Comparison of ENCODE assay signal across 20 cellular contexts in the genomic region with DNA sequence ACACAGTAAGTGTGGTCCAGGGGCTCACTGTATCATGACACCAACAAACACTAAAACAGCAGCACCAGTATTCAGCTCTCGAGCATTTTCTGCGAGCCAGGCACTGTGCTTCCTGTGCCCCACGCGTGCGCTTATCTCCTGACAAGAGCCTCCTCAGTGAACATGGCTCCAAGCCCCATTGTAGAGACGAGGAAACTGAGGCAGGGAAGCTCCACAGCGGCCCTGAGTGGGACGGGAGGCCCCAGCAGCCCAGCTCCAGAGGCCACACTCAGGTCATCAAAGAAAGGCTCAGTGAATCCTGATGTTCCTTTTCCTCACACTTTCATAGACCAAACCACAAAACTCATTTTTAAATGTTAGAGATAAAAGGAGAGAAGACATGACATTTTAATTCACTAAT.
DNase-seq lines count a peak whose midpoint lies in the region; ATAC-seq, FAIRE-seq and TF ChIP-seq lines count a peak whose summit lies in the region.
"Had no signal": no experiment of that assay in that cellular context is flagged by ENCODE, and none has a peak within 500 bp of the region (broad histone marks: within the 10 kb centered on the region; RNA-seq: fewer than 3 reads in every experiment).

No MANE protein-coding gene starts in this region.

- no peak overlapping the region for H2BK5ac ChIP-seq in H1 (ENCODE audit: low read depth, low read length)

- TF ChIP-seq CTCF in CD14-positive monocyte (IDR thresholded peaks at IDR 0.05) (no peak), H1 (IDR thresholded peaks at IDR 0.05; ENCODE audit: control extremely low read depth in 1 of 3, insufficient read depth in 1 of 3, low read depth in 1 of 3, low read length in 3 of 3) (no peak), spleen (IDR thresholded peaks at IDR 0.05 in 8 of 11, conservative IDR thresholded peaks at IDR 0.05 in 3 of 11) (no peak)

- CTCF ChIA-PET in H1 (lab: Charles Lee; ENCODE audit: partially characterized antibody): interaction anchor here (1.4 kb wide), 1 partner anchor 67 kb away, joined by 3 read pairs; no protein-coding TSS in a partner anchor

- no peak overlapping the region; the same call in 1 of the 2 replicates for H2BK15ac ChIP-seq in H1 (ENCODE audit: low read length)

- DNase-seq in CD14-positive monocyte (ENCODE audit: low spot score) (peak; percentile 12), H1 (ENCODE audit: low read depth in 1 of 2, low spot score in 2 of 2) (no peak), spleen (peak; percentile 9), H54 (ENCODE audit: insufficient read length, low spot score) (no peak), T-helper 9 cell (no peak)
- DNase-seq: Calu3; CD4-positive, alpha-beta T cell; CD8-positive, alpha-beta memory T cell; COR-L47; DMS53; DMS79 treated with DMSO at 0.1 percent for 48 hours; GF-D8; GM23248; HFFc6 had no signal

- no peaks in the 10 kb centered on the region; the same call in 1 of the 2 replicates for H3K23me2 ChIP-seq in H1 (ENCODE audit: low read depth, low read length)

- H3K4me1 Mint-ChIP-seq in CD14-positive monocyte: no peaks in the 10 kb centered on the region
- H3K4me1 Mint-ChIP-seq: CD8-positive, alpha-beta memory T cell had no signal

- no peak overlapping the region for H2BK12ac ChIP-seq in H1 (ENCODE audit: low read depth, low read length)

- no peaks in the 10 kb centered on the region for H3K79me2 ChIP-seq in H1 (ENCODE audit: control insufficient read depth in 1 of 2, insufficient read depth in 2 of 2, low read length in 2 of 2)

- H3K4me3 ChIP-seq in BLaER1 (no peak overlapping the region), H1 (ENCODE audit: extremely low read depth in 1 of 4, insufficient read depth in 2 of 4, low read depth in 3 of 4, low read length in 4 of 4) (no peak overlapping the region), spleen (no peak overlapping the region)
- H3K4me3 ChIP-seq: GM23248, HAP-1 had no signal

- no peaks in the 10 kb centered on the region for H3K9me3 ChIP-seq in BLaER1
- H3K9me3 ChIP-seq in H1 (ENCODE audit: insufficient read depth in 2 of 2, low read depth in 1 of 2, low read length in 1 of 2): no peaks in the 10 kb centered on the region
- H3K9me3 ChIP-seq in spleen: no peaks in the 10 kb centered on the region
- H3K9me3 ChIP-seq: HAP-1 had no signal

- no peak for TF ChIP-seq POLR2A in H1 (IDR thresholded peaks at IDR 0.05; ENCODE audit: control extremely low read depth in 1 of 2, low read depth in 2 of 2, low read length in 2 of 2)
- TF ChIP-seq POLR2A in spleen (IDR thresholded peaks at IDR 0.05): no peak
- TF ChIP-seq POLR2A in H54 (IDR thresholded peaks at IDR 0.05; ENCODE audit: low read depth, low read length): no peak

- H4K5ac ChIP-seq in H1 (ENCODE audit: insufficient read length, low read depth, low read length): no peak overlapping the region

- intact Hi-C loops in CD14-positive monocyte (cut with micrococcal nuclease): no loop called here
- intact Hi-C loops in spleen (cut with DNase I; ENCODE audit: low total_unique reads): no loop called here

- no peaks in the 10 kb centered on the region for H3K79me1 ChIP-seq in H1 (ENCODE audit: low read depth, low read length)

- H4K91ac ChIP-seq in H1 (replicated peaks; ENCODE audit: insufficient read length, low read length): no peak overlapping the region

- TF ChIP-seq EP300 in H1 (IDR thresholded peaks at IDR 0.05; ENCODE audit: borderline replicate concordance in 1 of 2, low read depth in 2 of 2, low read length in 2 of 2): no peak

- no peaks in the 10 kb centered on the region for H3K36me3 ChIP-seq in BLaER1
- H3K36me3 ChIP-seq in H1 (ENCODE audit: control insufficient read depth in 2 of 4, insufficient read depth in 4 of 4, low read length in 3 of 4): no peaks in the 10 kb centered on the region
- H3K36me3 ChIP-seq in spleen: no peaks in the 10 kb centered on the region
- H3K36me3 ChIP-seq: HAP-1 had no signal

- no peak overlapping the region for H3K14ac ChIP-seq in H1 (ENCODE audit: insufficient read length)

- H3K56ac ChIP-seq in H1 (replicated peaks; ENCODE audit: insufficient read length, low read depth, low read length): no peak overlapping the region

- H3K4me1 ChIP-seq in BLaER1: peaks cover 19% of the 10 kb centered on the region
- H3K4me1 ChIP-seq in H1 (replicated peaks in 1 of 4; ENCODE audit: control insufficient read depth in 3 of 4, insufficient read depth in 4 of 4, low read length in 3 of 4): peaks cover 0 to 10% (median 6%) of the 10 kb centered on the region in 4 experiments; a peak in 4 of 7 replicates
- H3K4me1 ChIP-seq in spleen: peaks cover 0 to 11% (median 0%) of the 10 kb centered on the region in 6 donors
- H3K4me1 ChIP-seq: HAP-1 had no signal

- H3K36me3 Mint-ChIP-seq in CD14-positive monocyte: no peaks in the 10 kb centered on the region
- H3K36me3 Mint-ChIP-seq: CD8-positive, alpha-beta memory T cell had no signal

- no peak overlapping the region for H4K8ac ChIP-seq in H1 (ENCODE audit: extremely low read depth, insufficient read depth, low read length)

- POLR2A ChIA-PET in H1 (lab: Charles Lee; ENCODE audit: partially characterized antibody): no interaction called here

- H3K9ac ChIP-seq in BLaER1: no peak overlapping the region
- no peak overlapping the region for H3K9ac ChIP-seq in H1 (replicated peaks in 1 of 4; ENCODE audit: extremely low read depth in 1 of 4, low read depth in 3 of 4, low read length in 3 of 4)
- H3K9ac ChIP-seq: GM23248 had no signal

- H3K27ac Mint-ChIP-seq in CD14-positive monocyte: no peak overlapping the region
- H3K27ac Mint-ChIP-seq: CD4-positive, alpha-beta T cell; HFFc6 had no signal

- TF ChIP-seq RAD21 in H1 (IDR thresholded peaks at IDR 0.05 in 1 of 2, conservative IDR thresholded peaks at IDR 0.05 in 1 of 2; ENCODE audit: low read depth in 2 of 2, low read length in 2 of 2): no peak

- H2AFZ ChIP-seq in H1 (ENCODE audit: low read length): no peak overlapping the region
- H2AFZ ChIP-seq: GM23248 had no signal

- H3K27me3 Mint-ChIP-seq in CD14-positive monocyte (ENCODE audit: low read depth in 3 of 3): peaks cover 3 to 16% (median 12%) of the 10 kb centered on the region in 3 donors

- no peak overlapping the region for H3K4me3 Mint-ChIP-seq in CD14-positive monocyte
- H3K4me3 Mint-ChIP-seq: CD4-positive, alpha-beta T cell; CD8-positive, alpha-beta memory T cell; HFFc6 had no signal

- FAIRE-seq in H1 (lab: Jason Lieb, UNC): no peak
- FAIRE-seq in H54 (lab: Jason Lieb, UNC): no peak
- FAIRE-seq: GM12891, GM18507 had no signal

- H2BK120ac ChIP-seq in H1 (replicated peaks; ENCODE audit: low read depth, low read length): no peak overlapping the region

- no peak overlapping the region for H3K23ac ChIP-seq in H1 (ENCODE audit: insufficient read length)

- 97% methylated on average over 8 of the region's 8 CpGs; no CpG with 5 or more reads in 1 of the 2 experiments for WGBS in H1 (ENCODE audit: extremely low coverage in 1 of 2, insufficient coverage in 1 of 2, insufficient read length in 1 of 2, insufficient replicate concordance in 2 of 2, low coverage in 1 of 2, low lambda C conversion rate in 2 of 2, missing lambda C conversion rate in 1 of 2), 2 experiments
- WGBS in spleen, 5 donors: 77 to 84% (median 80%) methylated on average over 8 of the region's 8 CpGs

- no peak overlapping the region for H3K4ac ChIP-seq in H1 (replicated peaks; ENCODE audit: insufficient read length, low read depth, low read length)

- ATAC-seq in GM19324 (IDR thresholded peaks at IDR 0.05; ENCODE audit: low FRiP score, unreplicated experiment): no peak

- H3K4me2 ChIP-seq in BLaER1 (0 out of 2 replicates have a peak overlapping the region, but pooled peaks have one; percentile 12), H1 (ENCODE audit: insufficient read depth in 1 of 2, low read depth in 2 of 2, low read length in 2 of 2) (no peak overlapping the region)

- H3K9me3 Mint-ChIP-seq in CD14-positive monocyte: no peaks in the 10 kb centered on the region
- H3K9me3 Mint-ChIP-seq: CD4-positive, alpha-beta T cell; CD8-positive, alpha-beta memory T cell; HFFc6 had no signal

- H3K18ac ChIP-seq in H1 (ENCODE audit: extremely low read depth, low read length): no peak overlapping the region

- H2AK5ac ChIP-seq in H1 (ENCODE audit: low read depth, low read length): no peak overlapping the region

- 0 out of 2 replicates have a peak overlapping the region, but pooled peaks have one; percentile 61 for H2BK20ac ChIP-seq in H1 (ENCODE audit: low read length)

- no peaks in the 10 kb centered on the region for H4K20me1 ChIP-seq in BLaER1
- no peaks in the 10 kb centered on the region for H4K20me1 ChIP-seq in H1 (replicated peaks in 1 of 2; ENCODE audit: control insufficient read depth in 1 of 2, insufficient read depth in 2 of 2, low read length in 2 of 2)

- no peaks in the 10 kb centered on the region; the same call in 1 of the 2 replicates for H3K27me3 ChIP-seq in BLaER1
- no peaks in the 10 kb centered on the region for H3K27me3 ChIP-seq in H1 (replicated peaks in 1 of 4; ENCODE audit: control insufficient read depth in 3 of 4, extremely low read depth in 1 of 4, insufficient read depth in 3 of 4, low read length in 3 of 4)
- H3K27me3 ChIP-seq in spleen (replicated peaks in 1 of 7): peaks cover 0 to 11% (median 0%) of the 10 kb centered on the region in 7 donors

- H3K27ac ChIP-seq in BLaER1: no peak overlapping the region
- no peak overlapping the region for H3K27ac ChIP-seq in H1 (ENCODE audit: low read depth, low read length)
- H3K27ac ChIP-seq in spleen: no peak overlapping the region
- H3K27ac ChIP-seq: C4-2B, GM23248 had no signal

TF ChIP-seq in H1, 55 proteins besides CTCF, POLR2A, EP300 and RAD21 (continues in another document):
- no peak for TF ChIP-seq TBP (IDR thresholded peaks at IDR 0.05; ENCODE audit: low read depth, low read length)
- TF ChIP-seq, protein P1, sequence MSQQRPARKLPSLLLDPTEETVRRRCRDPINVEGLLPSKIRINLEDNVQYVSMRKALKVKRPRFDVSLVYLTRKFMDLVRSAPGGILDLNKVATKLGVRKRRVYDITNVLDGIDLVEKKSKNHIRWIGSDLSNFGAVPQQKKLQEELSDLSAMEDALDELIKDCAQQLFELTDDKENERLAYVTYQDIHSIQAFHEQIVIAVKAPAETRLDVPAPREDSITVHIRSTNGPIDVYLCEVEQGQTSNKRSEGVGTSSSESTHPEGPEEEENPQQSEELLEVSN (IDR thresholded peaks at IDR 0.05): no peak
- TF ChIP-seq GABPA (IDR thresholded peaks at IDR 0.05; ENCODE audit: borderline replicate concordance, insufficient read depth, low read length): no peak
- no peak for TF ChIP-seq RBBP5 (IDR thresholded peaks at IDR 0.05; ENCODE audit: borderline replicate concordance, low read depth, low read length)
- no peak for TF ChIP-seq BACH1 (IDR thresholded peaks at IDR 0.05; ENCODE audit: low read length)
- no peak for TF ChIP-seq EGR1 (IDR thresholded peaks at IDR 0.05; ENCODE audit: borderline replicate concordance, low read depth, low read length)
- no peak for TF ChIP-seq BCL11A (IDR thresholded peaks at IDR 0.05; ENCODE audit: low read depth in 2 of 2, low read length in 2 of 2)
- TF ChIP-seq CBX5 (IDR thresholded peaks at IDR 0.05; ENCODE audit: low read depth, low read length): no peak
- TF ChIP-seq TAF7 (optimal IDR thresholded peaks at IDR 0.05; ENCODE audit: borderline replicate concordance, low read depth, low read length): no peak

Comparison
In these comparisons a context has a peak if more than half of its experiments do, and no peak if none do; other contexts are left out.
1. DNase-seq: peak in CD14-positive monocyte (single experiment) and spleen (single experiment); none in H1 (0 of 2), H54 (single experiment) and T-helper 9 cell (single experiment).